In genomic region chr12:54360717-54361456, GRCh38 we compare ENCODE assay signal across 8 cellular contexts. TPM values are rescaled to one million over a fixed set of nuclear protein-coding genes. Genes with fewer than 3 reads are reported as not detected.
A peak's percentile ranks its signal among the peaks of the same experiment; 100 is the strongest.
DNase-seq lines count a peak whose midpoint lies in the region; ATAC-seq, FAIRE-seq and TF ChIP-seq lines count a peak whose summit lies in the region.

No MANE protein-coding gene starts in this region.

- no peaks in the 10 kb centered on the region for H3K36me3 ChIP-seq in lung (ENCODE audit: control insufficient read depth in 2 of 2, insufficient read depth in 2 of 2, low read length in 2 of 2)

- H3K27ac ChIP-seq in coronary artery (no peak overlapping the region), lung (ENCODE audit: low read depth in 1 of 2, low read length in 1 of 2) (no peak overlapping the region)

- H3K27me3 ChIP-seq in lung (ENCODE audit: control insufficient read depth, insufficient read depth) = no peaks in the 10 kb centered on the region

- H3K4me1 ChIP-seq in lung (ENCODE audit: control insufficient read depth in 2 of 2, insufficient read depth in 2 of 2, low read length in 2 of 2) = peaks cover 0 to 2% of the 10 kb centered on the region in 2 donors

- no peak for ATAC-seq in lung (ENCODE audit: insufficient read depth, low FRiP score)
- no peak for ATAC-seq in stimulated activated naive CD8-positive, alpha-beta T cell treated with anti-CD3 and anti-CD28 coated beads, Interleukin-15, Interleukin-2, amounts not matched to agents 100 U/mL and 50 U/mL, for 24 hours

- TF ChIP-seq CTCF in WI38 (IDR thresholded peaks at IDR 0.05; ENCODE audit: low read depth, low read length) = peak; percentile 68
- peak; percentile 40 for TF ChIP-seq CTCF in coronary artery (IDR thresholded peaks at IDR 0.05)
- TF ChIP-seq CTCF in lung (IDR thresholded peaks at IDR 0.05; ENCODE audit: control extremely low read depth, extremely low read depth) = peak; percentile 72

- no peak for FAIRE-seq in H54 (lab: Jason Lieb, UNC)

- peak; percentile 71 to 83 for DNase-seq in NCI-H524 (lab: John Stamatoyannopoulos, UW)
- DNase-seq in NCI-H524 treated with DMSO at 0.1 percent for 48 hours (lab: John Stamatoyannopoulos, UW) = no peak
- peak; percentile 62 for DNase-seq in NCI-H2081 treated with DMSO at 0.1 percent for 48 hours (lab: John Stamatoyannopoulos, UW)
- no peak for DNase-seq in coronary artery (ENCODE audit: low spot score)
- peak; percentile 78 for DNase-seq in lung (ENCODE audit: low spot score)
- DNase-seq in stimulated activated naive CD8-positive, alpha-beta T cell treated with anti-CD3 and anti-CD28 coated beads, Interleukin-15, Interleukin-2, amounts not matched to agents 100 U/mL and 50 U/mL, for 24 hours = peak; percentile 76
- DNase-seq in H54 (ENCODE audit: insufficient read length, low spot score) = no peak

- no peaks in the 10 kb centered on the region for H3K9me3 ChIP-seq in lung (ENCODE audit: control insufficient read depth in 2 of 2, insufficient read depth in 1 of 2, low read length in 1 of 2)

- no peak for TF ChIP-seq POLR2A in H54 (IDR thresholded peaks at IDR 0.05; ENCODE audit: low read depth, low read length)

- H3K4me3 ChIP-seq in WI38 (ENCODE audit: low read depth, low read length) = no peak overlapping the region
- H3K4me3 ChIP-seq in coronary artery = no peak overlapping the region
- H3K4me3 ChIP-seq in lung = no peak overlapping the region

- WGBS in lung, 2 donors = 65 to 73% methylated on average over 16 of the region's 16 CpGs

RNA-seq across cellular contexts. Expression of gene GPR84, which starts 3.4 kb away (rescaled TPM):
- total RNA-seq in lung = 1 to 10 TPM; 1.5 to 2.6 TPM
- polyA plus RNA-seq in lung = 10 to 100 TPM in 1 of 2 donors, under 1 TPM in 1; 0.73 to 76.1 TPM

RNA-seq across cellular contexts. Expression of gene ZNF385A, which starts 23.6 kb away (rescaled TPM):
- total RNA-seq in lung = 10 to 100 TPM in 1 of 2 donors, 1 to 10 TPM in 1; 7.6 to 26.1 TPM
- polyA plus RNA-seq in lung = 10 to 100 TPM; 15.3 to 17.9 TPM

RNA-seq across cellular contexts. Expression of gene COPZ1, which starts 36.0 kb away (rescaled TPM):
- 100 to 1,000 TPM; 127 to 163 TPM for total RNA-seq in lung
- 100 to 1,000 TPM in 1 of 2 donors, 10 to 100 TPM in 1; 98.8 to 145 TPM for polyA plus RNA-seq in lung

RNA-seq across cellular contexts. Expression of gene ITGA5, which starts 58.2 kb away (rescaled TPM):
- total RNA-seq in lung = 100 to 1,000 TPM in 1 of 2 donors, 10 to 100 TPM in 1; 71.2 to 131 TPM
- 100 to 1,000 TPM in 1 of 2 donors, 10 to 100 TPM in 1; 39.8 to 134 TPM for polyA plus RNA-seq in lung

Comparison
In these comparisons a context has a peak if more than half of its experiments do, and no peak if none do; other contexts are left out.
1. DNase-seq: peak in NCI-H524 (2 of 2), NCI-H2081 treated with DMSO at 0.1 percent for 48 hours (single experiment), lung (single experiment) and stimulated activated naive CD8-positive, alpha-beta T cell treated with anti-CD3 and anti-CD28 coated beads, Interleukin-15, Interleukin-2, amounts not matched to agents 100 U/mL and 50 U/mL, for 24 hours (single experiment); none in NCI-H524 treated with DMSO at 0.1 percent for 48 hours (single experiment), coronary artery (single experiment) and H54 (single experiment).
2. Peak in every context shown above with its lines, with median percentiles within 50 percentile points of each other: CTCF ChIP-seq.